9 cellular contexts compared by ENCODE assay signal in the genomic region with DNA sequence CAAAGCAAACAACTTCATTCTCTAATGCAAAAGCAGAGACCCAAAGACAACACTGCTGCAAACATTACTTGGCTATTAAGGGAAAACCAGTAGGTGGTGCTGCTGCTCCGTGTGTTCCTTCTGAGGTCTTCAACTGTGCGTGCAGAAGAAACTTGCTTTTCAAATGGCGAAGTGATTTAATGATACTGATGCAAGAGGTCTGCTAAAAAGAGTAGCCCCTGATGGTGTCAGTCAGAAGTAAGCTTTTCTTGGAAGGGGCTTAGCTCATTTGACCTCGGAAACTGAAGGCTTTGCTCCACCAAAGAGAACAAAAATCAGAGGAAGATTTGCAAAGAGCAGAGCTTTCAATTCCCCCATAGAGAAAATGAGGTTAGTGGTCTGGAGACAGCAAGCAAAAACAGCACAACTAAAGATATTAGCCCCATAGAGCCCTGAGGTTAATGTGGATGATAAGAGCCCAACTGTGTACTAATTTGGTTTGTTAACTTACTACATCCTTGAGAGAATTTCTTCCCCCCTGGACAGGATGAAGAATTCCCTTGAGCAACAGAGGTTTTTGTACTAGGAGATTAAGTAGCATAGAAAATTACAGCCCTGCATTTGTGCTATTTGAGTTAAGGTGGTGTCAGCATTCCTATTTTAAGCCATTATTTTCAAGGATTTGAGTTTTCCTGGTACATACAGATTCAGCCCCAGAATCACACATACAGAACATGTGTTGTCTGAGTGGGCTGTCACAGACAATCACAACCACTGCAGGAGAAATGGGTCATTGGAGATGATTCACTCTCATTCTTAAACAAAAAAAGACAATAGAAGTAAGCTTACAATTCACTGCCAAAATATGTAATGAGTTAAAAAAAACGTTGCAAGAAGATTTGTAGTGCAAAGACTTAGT.
DNase-seq lines count a peak whose midpoint lies in the region; ATAC-seq lines count a peak whose summit lies in the region.
"Had no signal": no experiment of that assay in that cellular context is flagged by ENCODE, and none has a peak within 500 bp of the region (broad histone marks: within the 10 kb centered on the region; RNA-seq: fewer than 3 reads in every experiment).

No MANE protein-coding gene starts in this region.

- H3K9me3 Mint-ChIP-seq in T-helper 2 cell treated with Interferon-gamma antibody and Interleukin-4, amounts not matched to agents 5 μg/mL and 100 μg/mL, for 36 hours = no peaks in the 10 kb centered on the region

- no peaks in the 10 kb centered on the region for H3K36me3 Mint-ChIP-seq in T-helper 2 cell treated with Interferon-gamma antibody and Interleukin-4, amounts not matched to agents 5 μg/mL and 100 μg/mL, for 36 hours (ENCODE audit: low read depth)

- intact Hi-C loops in left colon (cut with DNase I, micrococcal nuclease) = loop anchor here in 1 of 2 donors (10.0 kb wide), 1 partner anchor 348 kb away; no protein-coding TSS in a partner anchor

- peak; percentile 13 to 46 for ATAC-seq in activated CD4-positive, CD25-positive, alpha-beta regulatory T cell treated with anti-CD3 and anti-CD28 coated beads, Interleukin-2, amount 50 U/mL, for 24 hours
- peak; percentile 68 for ATAC-seq in HG02588 (IDR thresholded peaks at IDR 0.05; ENCODE audit: unreplicated experiment)
- ATAC-seq in left colon = peak; percentile 74

- no peak overlapping the region for H3K27ac ChIP-seq in caudate nucleus (ENCODE audit: low read depth, low read length)
- H3K27ac ChIP-seq: neutrophil had no signal

- H3K4me1 Mint-ChIP-seq in T-helper 2 cell treated with Interferon-gamma antibody and Interleukin-4, amounts not matched to agents 5 μg/mL and 100 μg/mL, for 36 hours (ENCODE audit: low read depth) = no peaks in the 10 kb centered on the region

- no peak overlapping the region for H3K4me3 Mint-ChIP-seq in T-helper 2 cell treated with Interferon-gamma antibody and Interleukin-4, amounts not matched to agents 5 μg/mL and 100 μg/mL, for 36 hours

- peaks cover 8% of the 10 kb centered on the region for H3K27me3 Mint-ChIP-seq in T-helper 2 cell treated with Interferon-gamma antibody and Interleukin-4, amounts not matched to agents 5 μg/mL and 100 μg/mL, for 36 hours (ENCODE audit: low read depth)

- no peak overlapping the region for H3K27ac Mint-ChIP-seq in T-helper 2 cell treated with Interferon-gamma antibody and Interleukin-4, amounts not matched to agents 5 μg/mL and 100 μg/mL, for 36 hours

- DNase-seq in activated CD4-positive, CD25-positive, alpha-beta regulatory T cell (lab: John Stamatoyannopoulos, UW) = no peak
- DNase-seq in NCI-H1436 (lab: John Stamatoyannopoulos, UW) (peak; percentile 71), caudate nucleus (lab: John Stamatoyannopoulos, UW) (peak in 49 of 61 donors; percentile 3 to 80 (median 35)), left colon (peak; percentile 38 to 54)
- peak; percentile 34 for DNase-seq in T-helper 2 cell treated with Interferon-gamma antibody and Interleukin-4, amounts not matched to agents 5 μg/mL and 100 μg/mL, for 36 hours (ENCODE audit: low spot score)
- peak; percentile 20 to 38 for DNase-seq in stimulated activated CD4-positive, alpha-beta T cell treated with anti-CD3 and anti-CD28 coated beads, Interleukin-4, amount 100 ng/mL, for 4 hours

Comparison
In these comparisons a context has a peak if more than half of its experiments do, and no peak if none do; other contexts are left out.
1. DNase-seq: peak in NCI-H1436 (single experiment), T-helper 2 cell treated with Interferon-gamma antibody and Interleukin-4, amounts not matched to agents 5 μg/mL and 100 μg/mL, for 36 hours (single experiment), caudate nucleus (49 of 61), left colon (2 of 2) and stimulated activated CD4-positive, alpha-beta T cell treated with anti-CD3 and anti-CD28 coated beads, Interleukin-4, amount 100 ng/mL, for 4 hours (2 of 2); none in activated CD4-positive, CD25-positive, alpha-beta regulatory T cell (0 of 4).
2. Peak in every context shown above with its lines, with median percentiles within 50 percentile points of each other: ATAC-seq.